ENCODE assay signal across 19 cellular contexts in the genomic region with DNA sequence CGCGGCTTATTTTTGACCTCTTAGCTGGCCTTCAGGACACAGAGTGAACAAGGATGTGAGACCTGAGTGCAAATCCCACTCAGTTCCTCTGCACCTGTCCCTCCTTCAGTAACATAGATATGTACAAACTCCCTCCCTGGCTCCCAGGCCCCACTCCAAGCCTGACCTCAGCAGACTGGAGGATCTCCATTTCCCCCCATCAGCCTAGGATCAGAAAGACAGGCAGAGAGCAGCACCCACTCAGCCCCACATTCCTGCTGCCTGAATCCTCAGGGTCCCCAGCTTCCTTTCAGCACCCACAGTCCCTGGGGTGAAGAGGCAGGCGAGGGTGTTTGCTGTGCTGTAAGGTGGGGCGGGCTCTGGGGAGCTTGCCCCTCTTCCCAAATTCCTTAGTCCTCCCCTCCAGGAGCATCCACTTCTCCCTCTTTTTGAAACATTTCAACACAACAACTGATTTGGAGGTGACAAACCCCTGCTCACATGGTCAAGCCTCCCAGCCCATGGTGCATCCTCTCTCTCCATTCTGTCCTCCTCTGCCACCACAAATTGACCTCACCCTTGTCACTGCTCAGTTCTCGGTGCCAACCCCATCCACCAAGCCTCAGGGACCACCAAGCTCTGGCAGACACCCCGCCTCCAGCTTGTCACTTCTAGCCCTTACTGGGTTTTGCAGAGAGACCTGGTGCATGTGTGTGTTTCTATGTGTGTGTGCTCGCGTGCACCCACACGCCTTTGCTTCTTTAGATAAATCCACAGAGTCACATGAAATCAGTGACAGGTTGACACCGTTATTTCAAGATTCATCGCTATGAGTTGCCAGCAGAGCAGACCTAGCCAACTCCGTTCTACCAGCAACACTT.
DNase-seq lines count a peak whose midpoint lies in the region; FAIRE-seq and TF ChIP-seq lines count a peak whose summit lies in the region.
"Had no signal": no experiment of that assay in that cellular context is flagged by ENCODE, and none has a peak within 500 bp of the region (broad histone marks: within the 10 kb centered on the region; RNA-seq: fewer than 3 reads in every experiment).

No MANE protein-coding gene starts in this region.

- H3K27ac ChIP-seq in angular gyrus (ENCODE audit: low read depth, low read length) = peak overlapping the region; percentile 92
- H3K27ac ChIP-seq in H1 (ENCODE audit: low read depth, low read length) = no peak overlapping the region
- H3K27ac ChIP-seq in smooth muscle cell (ENCODE audit: low read depth) = peak overlapping the region; percentile 74
- H3K27ac ChIP-seq in PC-9 = no peak overlapping the region
- H3K27ac ChIP-seq: GM23248, KMS-11 had no signal

- H3F3A ChIP-seq in smooth muscle cell (ENCODE audit: low read depth) = peaks cover 18% of the 10 kb centered on the region
- H3F3A ChIP-seq in PC-9 (ENCODE audit: insufficient read depth, low read depth) = no peaks in the 10 kb centered on the region

- no peak overlapping the region for H2BK15ac ChIP-seq in H1 (ENCODE audit: low read length)

- H3K79me2 ChIP-seq in H1 (ENCODE audit: control insufficient read depth in 1 of 2, insufficient read depth in 2 of 2, low read length in 2 of 2) (no peaks in the 10 kb centered on the region), smooth muscle cell (ENCODE audit: low read depth) (no peaks in the 10 kb centered on the region), PC-9 (ENCODE audit: low read depth) (no peaks in the 10 kb centered on the region)

- no peaks in the 10 kb centered on the region for H3K23me2 ChIP-seq in H1 (ENCODE audit: low read depth, low read length)

- POLR2A ChIA-PET in H1 (lab: Charles Lee; ENCODE audit: partially characterized antibody) = interaction anchor here (1.1 to 1.4 kb wide), 2 partner anchors 66 to 254 kb away, joined by 3 to 5 read pairs; no protein-coding TSS in a partner anchor
- POLR2A ChIA-PET in PC-9 (lab: Charles Lee; ENCODE audit: unreplicated experiment) = no interaction called here

- TF ChIP-seq RAD21 in H1 (IDR thresholded peaks at IDR 0.05 in 1 of 2, conservative IDR thresholded peaks at IDR 0.05 in 1 of 2; ENCODE audit: low read depth in 2 of 2, low read length in 2 of 2) = no peak

- H2BK120ac ChIP-seq in H1 (replicated peaks; ENCODE audit: low read depth, low read length) = no peak overlapping the region

- H2BK12ac ChIP-seq in H1 (ENCODE audit: low read depth, low read length) = no peak overlapping the region

- H2AFZ ChIP-seq in H1 (ENCODE audit: low read length) (no peak overlapping the region), smooth muscle cell (ENCODE audit: low read depth) (no peak overlapping the region), PC-9 (no peak overlapping the region)
- H2AFZ ChIP-seq: GM23248 had no signal

- no peak for TF ChIP-seq CTCF in H1 (IDR thresholded peaks at IDR 0.05; ENCODE audit: control extremely low read depth in 1 of 3, insufficient read depth in 1 of 3, low read depth in 1 of 3, low read length in 3 of 3)
- no peak for TF ChIP-seq CTCF in neural crest cell (conservative IDR thresholded peaks at IDR 0.05)
- TF ChIP-seq CTCF in smooth muscle cell (IDR thresholded peaks at IDR 0.05; ENCODE audit: borderline replicate concordance, insufficient read depth, poor library complexity, severe bottlenecking) = no peak
- no peak for TF ChIP-seq CTCF in HFFc6 (IDR thresholded peaks at IDR 0.05)
- no peak for TF ChIP-seq CTCF in PC-9 (conservative IDR thresholded peaks at IDR 0.05)

- no peak for DNase-seq in H1 (ENCODE audit: low read depth in 1 of 2, low spot score in 2 of 2)
- DNase-seq in neural crest cell (ENCODE audit: low read depth, low spot score) = no peak
- DNase-seq in smooth muscle cell (lab: John Stamatoyannopoulos, UW; ENCODE audit: unreplicated experiment) = no peak
- DNase-seq in globus pallidus (ENCODE audit: low spot score) = no peak
- no peak for DNase-seq in HFFc6
- DNase-seq in iPS-NIHi11 (ENCODE audit: low spot score) = no peak
- DNase-seq in PC-9 = no peak
- DNase-seq: effector CD8-positive, alpha-beta T cell; natural killer cell; NCI-H524 treated with DMSO at 0.1 percent for 48 hours had no signal

- no peak overlapping the region for H2BK5ac ChIP-seq in H1 (ENCODE audit: low read depth, low read length)

- H3K18ac ChIP-seq in H1 (ENCODE audit: extremely low read depth, low read length) = no peak overlapping the region

- H3K4me3 Mint-ChIP-seq in neural crest cell = peak overlapping the region; percentile 73
- H3K4me3 Mint-ChIP-seq in HFFc6 = no peak overlapping the region
- H3K4me3 Mint-ChIP-seq: activated CD4-positive, alpha-beta T cell treated with anti-CD3 and anti-CD28 coated beads for 36 hours; activated T-helper 17 cell treated with anti-CD3 and anti-CD28 coated beads, Interleukin-2, amount 50 U/mL, for 72 hours; natural killer cell; stimulated activated naive CD8-positive, alpha-beta T cell treated with anti-CD3 and anti-CD28 coated beads, Interleukin-15, Interleukin-2, amounts not matched to agents 100 ng/mL and 50 ng/mL, for 24 hours had no signal

- no TSS peak for BruUV-seq in PC-9 (replicated peaks; lab: Mats Ljungman, UMichigan)

- H3K9me3 Mint-ChIP-seq in neural crest cell (no peaks in the 10 kb centered on the region), HFFc6 (no peaks in the 10 kb centered on the region)
- H3K9me3 Mint-ChIP-seq: activated T-helper 17 cell treated with anti-CD3 and anti-CD28 coated beads, Interleukin-2, amount 50 U/mL, for 72 hours; CD14-positive monocyte; natural killer cell; stimulated activated naive CD8-positive, alpha-beta T cell treated with anti-CD3 and anti-CD28 coated beads, Interleukin-15, Interleukin-2, amounts not matched to agents 100 ng/mL and 50 ng/mL, for 24 hours had no signal

- H4K20me1 ChIP-seq in H1 (replicated peaks in 1 of 2; ENCODE audit: control insufficient read depth in 1 of 2, insufficient read depth in 2 of 2, low read length in 2 of 2) = no peaks in the 10 kb centered on the region
- H4K20me1 ChIP-seq in smooth muscle cell (ENCODE audit: low read depth) = no peaks in the 10 kb centered on the region
- no peaks in the 10 kb centered on the region; the same call in 1 of the 2 replicates for H4K20me1 ChIP-seq in PC-9 (ENCODE audit: insufficient read depth)

- peak overlapping the region; percentile 48; the same call in 1 of the 2 replicates for H2BK20ac ChIP-seq in H1 (ENCODE audit: low read length)

- H4K5ac ChIP-seq in H1 (ENCODE audit: insufficient read length, low read depth, low read length) = no peak overlapping the region

- no peak for TF ChIP-seq EP300 in H1 (IDR thresholded peaks at IDR 0.05; ENCODE audit: borderline replicate concordance in 1 of 2, low read depth in 2 of 2, low read length in 2 of 2)

- H3K4me3 ChIP-seq in H1 (ENCODE audit: extremely low read depth in 1 of 4, insufficient read depth in 2 of 4, low read depth in 3 of 4, low read length in 4 of 4) (no peak overlapping the region), smooth muscle cell (no peak overlapping the region), PC-9 (no peak overlapping the region)
- H3K4me3 ChIP-seq: GM23248 had no signal

- H3K9me2 ChIP-seq in PC-9 (ENCODE audit: insufficient read depth) = no peaks in the 10 kb centered on the region

- H3K4ac ChIP-seq in H1 (replicated peaks; ENCODE audit: insufficient read length, low read depth, low read length) = no peak overlapping the region

- peaks cover 0 to 10% (median 3%) of the 10 kb centered on the region in 4 experiments; a peak in 3 of 7 replicates for H3K27me3 ChIP-seq in H1 (replicated peaks in 1 of 4; ENCODE audit: control insufficient read depth in 3 of 4, extremely low read depth in 1 of 4, insufficient read depth in 3 of 4, low read length in 3 of 4)
- no peaks in the 10 kb centered on the region for H3K27me3 ChIP-seq in smooth muscle cell (ENCODE audit: low read depth)
- H3K27me3 ChIP-seq in PC-9 (ENCODE audit: insufficient read depth, low read depth) = peaks cover 3% of the 10 kb centered on the region; the same call in 1 of the 2 replicates

- intact Hi-C loops in PC-9 (cut with micrococcal nuclease; ENCODE audit: unreplicated experiment) = loop anchor here (1.0 to 10.0 kb wide), 3 partner anchors 180 to 508 kb away; a partner anchor contains a TSS

- H3K9ac ChIP-seq in H1 (replicated peaks in 1 of 4; ENCODE audit: extremely low read depth in 1 of 4, low read depth in 3 of 4, low read length in 3 of 4) (no peak overlapping the region), smooth muscle cell (ENCODE audit: low read depth) (no peak overlapping the region)
- H3K9ac ChIP-seq: GM23248, KMS-11 had no signal

- no peak for FAIRE-seq in H1 (lab: Jason Lieb, UNC)
- FAIRE-seq: TTC549, urothelium cell line had no signal

- H3K79me1 ChIP-seq in H1 (ENCODE audit: low read depth, low read length) = no peaks in the 10 kb centered on the region

- CTCF ChIA-PET in H1 (lab: Charles Lee; ENCODE audit: partially characterized antibody) = interaction anchor here (0.7 to 25.6 kb wide), 61 partner anchors 11 to 530 kb away, joined by 3 to 486 read pairs (median 6); a partner anchor contains a TSS
- CTCF ChIA-PET in PC-9 (lab: Charles Lee) = interaction anchor here (0.6 kb wide), 1 partner anchor 503 kb away, joined by 7 read pairs; no protein-coding TSS in a partner anchor

- no peak overlapping the region for H2AK5ac ChIP-seq in H1 (ENCODE audit: low read depth, low read length)

- H3K9me3 ChIP-seq in H1 (ENCODE audit: insufficient read depth in 2 of 2, low read depth in 1 of 2, low read length in 1 of 2) (no peaks in the 10 kb centered on the region), smooth muscle cell (replicated peaks; ENCODE audit: low read depth) (no peaks in the 10 kb centered on the region), PC-9 (ENCODE audit: insufficient read depth, low read depth) (no peaks in the 10 kb centered on the region)

- H3K36me3 Mint-ChIP-seq in neural crest cell (ENCODE audit: low read depth) (no peaks in the 10 kb centered on the region), HFFc6 (ENCODE audit: low read depth) (no peaks in the 10 kb centered on the region)
- H3K36me3 Mint-ChIP-seq: CD14-positive monocyte, natural killer cell had no signal

- H4K8ac ChIP-seq in H1 (ENCODE audit: extremely low read depth, insufficient read depth, low read length) = no peak overlapping the region

- H3K14ac ChIP-seq in H1 (ENCODE audit: insufficient read length) = no peak overlapping the region

- H3K23ac ChIP-seq in H1 (ENCODE audit: insufficient read length) = no peak overlapping the region

- H3K27ac Mint-ChIP-seq in neural crest cell (ENCODE audit: unreplicated experiment) = no peak overlapping the region
- H3K27ac Mint-ChIP-seq in HFFc6 = no peak overlapping the region
- H3K27ac Mint-ChIP-seq: activated CD4-positive, alpha-beta T cell treated with anti-CD3 and anti-CD28 coated beads for 36 hours; activated T-helper 17 cell treated with anti-CD3 and anti-CD28 coated beads, Interleukin-2, amount 50 U/mL, for 72 hours; CD14-positive monocyte; natural killer cell; stimulated activated naive CD8-positive, alpha-beta T cell treated with anti-CD3 and anti-CD28 coated beads, Interleukin-15, Interleukin-2, amounts not matched to agents 100 ng/mL and 50 ng/mL, for 24 hours had no signal

- H3K4me1 ChIP-seq in H1 (replicated peaks in 1 of 4; ENCODE audit: control insufficient read depth in 3 of 4, insufficient read depth in 4 of 4, low read length in 3 of 4) = peaks cover 0 to 26% (median 13%) of the 10 kb centered on the region in 4 experiments; a peak in 6 of 7 replicates
- H3K4me1 ChIP-seq in smooth muscle cell (ENCODE audit: low read depth) = peaks cover 56% of the 10 kb centered on the region
- H3K4me1 ChIP-seq in PC-9 (replicated peaks; ENCODE audit: insufficient read depth) = no peaks in the 10 kb centered on the region

- WGBS in H1 (ENCODE audit: extremely low coverage in 1 of 2, insufficient coverage in 1 of 2, insufficient read length in 1 of 2, insufficient replicate concordance in 2 of 2, low coverage in 1 of 2, low lambda C conversion rate in 2 of 2, missing lambda C conversion rate in 1 of 2), 2 experiments = 82% methylated on average over 12 of the region's 12 CpGs; no CpG with 5 or more reads in 1 of the 2 experiments
- WGBS in smooth muscle cell (ENCODE audit: low lambda C conversion rate) = 82% methylated on average over 12 of the region's 12 CpGs

- H3K4me2 ChIP-seq in H1 (ENCODE audit: insufficient read depth in 1 of 2, low read depth in 2 of 2, low read length in 2 of 2) (no peak overlapping the region), smooth muscle cell (peak overlapping the region; percentile 48), PC-9 (no peak overlapping the region)
- H3K4me2 ChIP-seq: KMS-11 had no signal

- H3K36me3 ChIP-seq in H1 (ENCODE audit: control insufficient read depth in 2 of 4, insufficient read depth in 4 of 4, low read length in 3 of 4) (no peaks in the 10 kb centered on the region), smooth muscle cell (ENCODE audit: low read depth) (no peaks in the 10 kb centered on the region), PC-9 (ENCODE audit: low read depth) (no peaks in the 10 kb centered on the region)

- peaks cover 85% of the 10 kb centered on the region for H3K4me1 Mint-ChIP-seq in neural crest cell
- peaks cover 17% of the 10 kb centered on the region for H3K4me1 Mint-ChIP-seq in HFFc6 (ENCODE audit: low read depth)
- H3K4me1 Mint-ChIP-seq: activated CD4-positive, alpha-beta T cell treated with anti-CD3 and anti-CD28 coated beads for 36 hours; activated T-helper 17 cell treated with anti-CD3 and anti-CD28 coated beads, Interleukin-2, amount 50 U/mL, for 72 hours had no signal

- H4K91ac ChIP-seq in H1 (replicated peaks; ENCODE audit: insufficient read length, low read length) = no peak overlapping the region

- no peak overlapping the region for H3K56ac ChIP-seq in H1 (replicated peaks; ENCODE audit: insufficient read length, low read depth, low read length)

- no peak for TF ChIP-seq POLR2A in H1 (IDR thresholded peaks at IDR 0.05; ENCODE audit: control extremely low read depth in 1 of 2, low read depth in 2 of 2, low read length in 2 of 2)

- H3K27me3 Mint-ChIP-seq in neural crest cell (ENCODE audit: low read depth) = peaks cover 17% of the 10 kb centered on the region
- H3K27me3 Mint-ChIP-seq in HFFc6 (ENCODE audit: insufficient read depth) = peaks cover 16% of the 10 kb centered on the region

Comparison
In these comparisons a context has a peak if more than half of its experiments do, and no peak if none do; other contexts are left out.
1. H3K27ac ChIP-seq: peak in angular gyrus (single experiment) and smooth muscle cell (single experiment); none in H1 (single experiment) and PC-9 (single experiment).